ENCODE assay signal across 1 cellular context in the genomic region with DNA sequence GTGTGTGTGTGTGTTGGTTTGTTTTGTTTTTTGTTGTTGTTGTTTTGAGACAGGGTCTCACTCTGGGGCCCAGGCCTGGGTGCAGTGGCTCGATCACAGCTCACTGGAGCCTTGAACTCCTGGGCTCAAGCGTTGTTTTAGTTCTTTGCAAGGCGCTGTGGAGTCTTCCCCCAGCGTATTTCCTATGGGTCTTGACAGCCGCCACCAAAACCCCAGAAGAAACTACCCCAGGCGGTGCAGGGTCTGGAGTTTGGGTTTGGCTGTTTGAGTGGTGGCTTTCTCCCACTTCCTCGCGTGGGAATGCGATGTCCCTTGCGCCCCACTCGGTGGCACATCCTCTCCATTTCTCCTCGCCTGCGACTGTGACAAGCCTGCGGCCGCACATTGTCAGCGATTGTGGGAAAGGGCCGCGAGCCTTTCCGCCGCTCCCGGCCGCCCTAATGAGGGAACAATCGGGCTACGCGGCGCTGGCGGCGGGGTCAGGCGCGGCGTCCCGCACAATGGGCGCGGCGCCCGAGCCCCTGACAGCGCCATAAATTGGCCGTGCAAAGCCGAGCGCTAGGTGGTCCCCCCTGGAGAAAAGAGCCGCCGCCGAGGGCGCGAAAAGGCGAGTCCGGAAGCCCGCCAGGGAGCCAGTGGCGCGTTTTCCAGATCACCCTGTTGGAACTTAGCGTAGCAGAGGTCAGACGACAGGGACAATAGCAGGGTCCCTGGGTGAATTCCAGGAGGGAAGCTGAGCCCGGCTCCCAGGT.
TF ChIP-seq lines count a peak whose summit lies in the region.

No MANE protein-coding gene starts in this region.

TF ChIP-seq in WTC11, 78 proteins besides CTCF, POLR2A, EP300 and RAD21 (continued from another document):
- no peak for TF ChIP-seq PREB (CRISPR knock-in tag; IDR thresholded peaks at IDR 0.05; ENCODE audit: borderline replicate concordance)
- TF ChIP-seq, protein P1, sequence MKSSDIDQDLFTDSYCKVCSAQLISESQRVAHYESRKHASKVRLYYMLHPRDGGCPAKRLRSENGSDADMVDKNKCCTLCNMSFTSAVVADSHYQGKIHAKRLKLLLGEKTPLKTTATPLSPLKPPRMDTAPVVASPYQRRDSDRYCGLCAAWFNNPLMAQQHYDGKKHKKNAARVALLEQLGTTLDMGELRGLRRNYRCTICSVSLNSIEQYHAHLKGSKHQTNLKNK (CRISPR knock-in tag; IDR thresholded peaks at IDR 0.05) = no peak
- no peak for TF ChIP-seq CREB1 (CRISPR knock-in tag; IDR thresholded peaks at IDR 0.05)
- TF ChIP-seq JUN (CRISPR knock-in tag; IDR thresholded peaks at IDR 0.05) = no peak
- no peak for TF ChIP-seq TEAD1 (CRISPR knock-in tag; IDR thresholded peaks at IDR 0.05)
- TF ChIP-seq E2F4 (CRISPR knock-in tag; IDR thresholded peaks at IDR 0.05; ENCODE audit: borderline replicate concordance, low read depth) = no peak
- TF ChIP-seq ELF4 (CRISPR knock-in tag; IDR thresholded peaks at IDR 0.05; ENCODE audit: low read depth) = no peak
- no peak for TF ChIP-seq IRF1 (CRISPR knock-in tag; IDR thresholded peaks at IDR 0.05)
- no peak for TF ChIP-seq TEAD4 (CRISPR knock-in tag; IDR thresholded peaks at IDR 0.05)
- no peak for TF ChIP-seq NR2C2 (CRISPR knock-in tag; IDR thresholded peaks at IDR 0.05)
- TF ChIP-seq NR1H2 (CRISPR knock-in tag; IDR thresholded peaks at IDR 0.05) = no peak
- 0 out of 2 replicates have a peak, but pooled peaks have one; percentile 40 for TF ChIP-seq CBFB (CRISPR knock-in tag; IDR thresholded peaks at IDR 0.05; ENCODE audit: low read depth)
